Comparison of ENCODE assay signal across 24 cellular contexts in the genomic region with DNA sequence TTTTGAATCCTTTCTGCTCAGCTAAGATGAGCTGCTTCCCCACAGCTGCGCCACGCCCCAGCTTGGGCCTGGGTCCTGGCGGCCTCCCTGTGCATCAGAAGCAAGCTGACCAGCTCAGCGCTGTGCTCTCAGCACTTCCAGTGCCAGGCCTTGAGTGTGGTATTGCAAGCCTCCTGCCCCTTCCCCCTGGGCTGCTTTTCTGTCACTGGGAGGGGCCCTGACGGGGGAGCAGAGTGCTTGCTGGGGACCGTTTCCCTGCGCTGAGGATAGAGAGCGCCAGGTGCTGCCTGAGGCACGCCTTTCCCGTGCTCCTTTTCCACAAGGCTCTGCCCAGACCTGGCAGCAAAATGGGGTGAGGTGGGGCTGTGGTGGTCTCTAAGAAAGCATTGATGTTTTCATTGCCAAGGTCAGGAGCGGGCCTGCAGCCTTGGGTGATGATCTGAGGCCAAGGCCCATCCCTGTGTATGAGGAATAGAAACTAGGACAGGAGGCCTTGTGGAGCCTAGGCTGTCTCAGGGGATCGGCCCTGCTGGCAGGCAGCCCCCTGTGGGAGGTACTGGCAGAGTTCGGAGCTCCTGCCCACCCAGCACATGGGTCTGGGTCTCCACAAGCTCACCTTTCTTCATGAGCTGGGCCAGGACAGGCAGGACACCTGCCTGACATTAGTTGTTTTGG. TPM values are rescaled to one million over a fixed set of nuclear protein-coding genes. Genes with fewer than 3 reads are reported as not detected.
A peak's percentile ranks its signal among the peaks of the same experiment; 100 is the strongest.
DNase-seq lines count a peak whose midpoint lies in the region; ATAC-seq and TF ChIP-seq lines count a peak whose summit lies in the region.
"Had no signal": no experiment of that assay in that cellular context is flagged by ENCODE, and none has a peak within 500 bp of the region (broad histone marks: within the 10 kb centered on the region; RNA-seq: fewer than 3 reads in every experiment).

No MANE protein-coding gene starts in this region.

- no peak overlapping the region for H3K9ac ChIP-seq in endodermal cell (ENCODE audit: extremely low read depth, low read length, poor library complexity, severe bottlenecking)

- no peaks in the 10 kb centered on the region for H3K9me3 Mint-ChIP-seq in endodermal cell
- H3K9me3 Mint-ChIP-seq in stimulated activated effector memory CD8-positive, alpha-beta T cell treated with anti-CD3 and anti-CD28 coated beads, Interleukin-12 subunit alpha, Interleukin-12 subunit beta, amount 100 ng/mL, for 72 hours = no peaks in the 10 kb centered on the region
- H3K9me3 Mint-ChIP-seq: activated B cell treated with CpG ODN at 0.5 μM for 24 hours; CD14-positive monocyte; central memory CD8-positive, alpha-beta T cell had no signal

- 88 to 96% methylated on average over 5 to 13 of the region's 13 CpGs for WGBS in endodermal cell (ENCODE audit: insufficient coverage in 1 of 2, insufficient read length in 1 of 2), 2 experiments
- 87 to 94% (median 92%) methylated on average over 8 to 13 of the region's 13 CpGs for WGBS in spleen, 5 donors

- TF ChIP-seq CTCF in RWPE1 (conservative IDR thresholded peaks at IDR 0.05; ENCODE audit: low read depth) = no peak
- no peak for TF ChIP-seq CTCF in endodermal cell (conservative IDR thresholded peaks at IDR 0.05)
- TF ChIP-seq CTCF in spleen (IDR thresholded peaks at IDR 0.05 in 8 of 11, conservative IDR thresholded peaks at IDR 0.05 in 3 of 11) = no peak

- no peaks in the 10 kb centered on the region for H3K4me1 Mint-ChIP-seq in endodermal cell
- H3K4me1 Mint-ChIP-seq in stimulated activated effector memory CD8-positive, alpha-beta T cell treated with anti-CD3 and anti-CD28 coated beads, Interleukin-12 subunit alpha, Interleukin-12 subunit beta, amount 100 ng/mL, for 72 hours = peaks cover 20% of the 10 kb centered on the region
- H3K4me1 Mint-ChIP-seq: activated B cell treated with CpG ODN at 0.5 μM for 24 hours had no signal

- POLR2A ChIA-PET in RWPE1 (lab: Yijun Ruan, JAX; ENCODE audit: low non-redundant PET) = no interaction called here

- no peaks in the 10 kb centered on the region for H3K27me3 ChIP-seq in endodermal cell (ENCODE audit: control insufficient read depth, insufficient read depth, low read length, poor library complexity, severe bottlenecking)
- H3K27me3 ChIP-seq in spleen (replicated peaks in 1 of 7) = no peaks in the 10 kb centered on the region
- H3K27me3 ChIP-seq: ascending aorta, thyroid gland had no signal

- H3K9me3 ChIP-seq in endodermal cell (ENCODE audit: control insufficient read depth, low read length) (no peaks in the 10 kb centered on the region), spleen (no peaks in the 10 kb centered on the region)
- H3K9me3 ChIP-seq: ascending aorta, thyroid gland had no signal

- intact Hi-C loops in cardiac septum (cut with DNase I) = loop anchor here (10.0 kb wide), 1 partner anchor 88 kb away; no protein-coding TSS in a partner anchor
- intact Hi-C loops in Right ventricle myocardium superior (cut with DNase I) = no loop called here
- intact Hi-C loops in spleen (cut with DNase I; ENCODE audit: low total_unique reads) = loop anchor here (10.0 kb wide), 1 partner anchor 1172 kb away; a partner anchor contains a TSS

- peak overlapping the region; percentile 1; the same call in 1 of the 2 replicates for H3K27ac ChIP-seq in RWPE1
- H3K27ac ChIP-seq in endodermal cell (ENCODE audit: low read depth, low read length) = no peak overlapping the region
- H3K27ac ChIP-seq in spleen = no peak overlapping the region
- H3K27ac ChIP-seq: ascending aorta, thyroid gland had no signal

- ATAC-seq in Right ventricle myocardium superior (ENCODE audit: poor library complexity) = no peak
- ATAC-seq in stimulated activated effector memory CD8-positive, alpha-beta T cell treated with anti-CD3 and anti-CD28 coated beads, Interleukin-12 subunit alpha, Interleukin-12 subunit beta, amount 100 ng/mL, for 72 hours = no peak
- ATAC-seq: HCT116 had no signal

- H3K27me3 Mint-ChIP-seq in endodermal cell (ENCODE audit: insufficient read depth) = no peaks in the 10 kb centered on the region
- H3K27me3 Mint-ChIP-seq: activated B cell treated with CpG ODN at 0.5 μM for 24 hours; central memory CD8-positive, alpha-beta T cell had no signal

- H3K4me3 Mint-ChIP-seq in endodermal cell = no peak overlapping the region
- no peak overlapping the region for H3K4me3 Mint-ChIP-seq in stimulated activated effector memory CD8-positive, alpha-beta T cell treated with anti-CD3 and anti-CD28 coated beads, Interleukin-12 subunit alpha, Interleukin-12 subunit beta, amount 100 ng/mL, for 72 hours
- H3K4me3 Mint-ChIP-seq: activated B cell treated with CpG ODN at 0.5 μM for 24 hours; CD14-positive monocyte; central memory CD8-positive, alpha-beta T cell had no signal

- no peak for TF ChIP-seq POLR2A in spleen (IDR thresholded peaks at IDR 0.05)

- H3K4me3 ChIP-seq in endodermal cell (ENCODE audit: low read length) (no peak overlapping the region), spleen (no peak overlapping the region)
- H3K4me3 ChIP-seq: ascending aorta, thyroid gland had no signal

- H3K36me3 ChIP-seq in endodermal cell (ENCODE audit: control insufficient read depth, insufficient read depth, low read length) (peaks cover 74% of the 10 kb centered on the region), spleen (peaks cover 2 to 100% (median 79%) of the 10 kb centered on the region in 6 donors)

- DNase-seq in cardiac septum (ENCODE audit: low spot score) (peak; percentile 69), Right ventricle myocardium superior (no peak), RWPE1 (ENCODE audit: low spot score) (no peak), endodermal cell (peak; percentile 36), NCI-H1092 (lab: John Stamatoyannopoulos, UW) (no peak), spleen (no peak), hypothalamus (lab: John Stamatoyannopoulos, UW) (no peak)
- no peak for DNase-seq in stimulated activated effector memory CD8-positive, alpha-beta T cell treated with anti-CD3 and anti-CD28 coated beads, Interleukin-12 subunit alpha, Interleukin-12 subunit beta, amount 100 ng/mL, for 72 hours (ENCODE audit: low spot score in 2 of 2)
- DNase-seq: activated B cell treated with CpG ODN at 0.5 μM for 24 hours; activated CD4-positive, alpha-beta T cell treated with anti-CD3 and anti-CD28 coated beads, Interleukin-2, amount 50 U/mL, for 4 hours; activated naive CD4-positive, alpha-beta T cell treated with anti-CD3 and anti-CD28 coated beads, Interleukin-2, amount 50 U/mL, for 16 hours; IMR-90; mesendoderm; NCI-H1105 treated with DMSO at 0.1 percent for 48 hours; NCI-H2029; NCI-H345; NCI-H774; stimulated activated CD4-positive, alpha-beta T cell treated with anti-CD3 and anti-CD28 coated beads, Interleukin-4, amount 100 ng/mL, for 1 hour; stimulated activated naive CD4-positive, alpha-beta T cell treated with Interleukin-2 at 50 U/mL for 16 hours; thyroid gland had no signal

- no peak overlapping the region for H3K27ac Mint-ChIP-seq in endodermal cell
- peak overlapping the region; percentile 34 for H3K27ac Mint-ChIP-seq in stimulated activated effector memory CD8-positive, alpha-beta T cell treated with anti-CD3 and anti-CD28 coated beads, Interleukin-12 subunit alpha, Interleukin-12 subunit beta, amount 100 ng/mL, for 72 hours
- H3K27ac Mint-ChIP-seq: activated B cell treated with CpG ODN at 0.5 μM for 24 hours had no signal

- CTCF ChIA-PET in RWPE1 (lab: Yijun Ruan, JAX) = interaction anchor here (0.5 kb wide), 1 partner anchor 17 kb away, joined by 3 read pairs; no protein-coding TSS in a partner anchor

- H3K4me1 ChIP-seq in endodermal cell (ENCODE audit: control insufficient read depth, insufficient read depth, low read length) = no peaks in the 10 kb centered on the region
- peaks cover 0 to 10% (median 3%) of the 10 kb centered on the region in 6 donors for H3K4me1 ChIP-seq in spleen
- H3K4me1 ChIP-seq: ascending aorta, thyroid gland had no signal

- H3K36me3 Mint-ChIP-seq in endodermal cell (ENCODE audit: low read depth) = peaks cover 66% of the 10 kb centered on the region
- peaks cover 94% of the 10 kb centered on the region for H3K36me3 Mint-ChIP-seq in stimulated activated effector memory CD8-positive, alpha-beta T cell treated with anti-CD3 and anti-CD28 coated beads, Interleukin-12 subunit alpha, Interleukin-12 subunit beta, amount 100 ng/mL, for 72 hours

RNA-seq across cellular contexts. Expression of a gene that starts 29.7 kb away (rescaled TPM):
- total RNA-seq in cardiac septum = 32.7 TPM
- 34.8 TPM for total RNA-seq in Right ventricle myocardium superior
- total RNA-seq in endodermal cell = 10 to 100 TPM; 73.1 to 73.6 TPM
- polyA plus RNA-seq in endodermal cell (2013, experiment 1 of 2) = 40.2 TPM
- 31.3 TPM for polyA plus RNA-seq in endodermal cell (2013, experiment 2 of 2)
- 10 to 100 TPM; 40.4 to 58.0 (median 52.2) TPM for total RNA-seq in spleen
- 10 to 100 TPM; 17.3 to 19.3 (median 18.8) TPM for polyA plus RNA-seq in spleen

RNA-seq across cellular contexts. Expression of a gene that starts 47.5 kb away (rescaled TPM):
- total RNA-seq in cardiac septum (8.5 TPM), Right ventricle myocardium superior (5.2 TPM), endodermal cell (10 to 100 TPM; 17.6 to 24.3 TPM), spleen (10 to 100 TPM; 19.2 to 33.4 (median 27.1) TPM)
- polyA plus RNA-seq in endodermal cell (2013, experiment 1 of 2) = 18.3 TPM
- polyA plus RNA-seq in endodermal cell (2013, experiment 2 of 2) = 21.8 TPM
- polyA plus RNA-seq in spleen = 10 to 100 TPM in 1 of 3 donors, 1 to 10 TPM in 2; 7.7 to 10.1 (median 9.8) TPM

Comparison
In these comparisons a context has a peak if more than half of its experiments do, and no peak if none do; other contexts are left out.
1. DNase-seq: peak in cardiac septum (single experiment) and endodermal cell (single experiment); none in Right ventricle myocardium superior (single experiment), RWPE1 (single experiment), stimulated activated effector memory CD8-positive, alpha-beta T cell treated with anti-CD3 and anti-CD28 coated beads, Interleukin-12 subunit alpha, Interleukin-12 subunit beta, amount 100 ng/mL, for 72 hours (0 of 2), NCI-H1092 (single experiment), spleen (single experiment) and hypothalamus (0 of 51).